Comparison of ENCODE assay signal across 19 cellular contexts in the genomic region with DNA sequence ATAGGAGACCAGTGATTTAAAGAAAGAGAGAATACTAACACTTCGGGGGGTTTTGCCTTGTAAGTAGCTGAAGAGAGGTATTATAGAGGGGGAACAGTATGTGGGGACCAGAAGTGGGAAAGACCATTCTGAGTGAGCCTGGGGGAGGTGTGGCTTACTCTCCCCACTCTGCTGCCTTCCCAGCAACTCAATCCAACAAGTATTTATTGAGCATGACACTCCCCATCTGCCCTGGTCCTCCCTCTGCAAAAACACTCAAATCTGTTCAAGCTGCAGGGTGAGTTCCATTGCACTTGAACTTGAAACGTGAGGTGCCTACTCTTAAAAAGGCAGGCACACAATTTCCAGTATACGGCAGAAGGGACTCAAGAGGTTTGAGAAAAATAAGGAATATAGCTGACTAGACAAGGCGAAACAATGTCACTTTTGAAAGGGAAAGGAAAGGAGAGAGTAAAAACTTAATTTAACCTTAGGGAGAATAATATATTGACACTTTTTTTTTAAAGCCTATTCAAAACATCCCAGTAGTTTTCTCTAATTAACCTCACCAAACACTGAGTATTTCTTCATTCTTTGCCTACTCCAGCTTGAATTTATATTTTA. TPM values are rescaled to one million over a fixed set of nuclear protein-coding genes. Genes with fewer than 3 reads are reported as not detected.
DNase-seq lines count a peak whose midpoint lies in the region; ATAC-seq and TF ChIP-seq lines count a peak whose summit lies in the region.
"Had no signal": no experiment of that assay in that cellular context is flagged by ENCODE, and none has a peak within 500 bp of the region (broad histone marks: within the 10 kb centered on the region; RNA-seq: fewer than 3 reads in every experiment).

No MANE protein-coding gene starts in this region.

- DNase-seq in NCI-H2171 treated with DMSO at 0.1 percent for 48 hours (lab: John Stamatoyannopoulos, UW) (peak; percentile 28), NCI-H2171 (lab: John Stamatoyannopoulos, UW) (no peak), H9 (no peak), GM13977 (ENCODE audit: low spot score) (no peak), GM23338 (ENCODE audit: low spot score) (no peak)
- DNase-seq in activated CD4-positive, alpha-beta memory T cell treated with anti-CD3 and anti-CD28 coated beads for 36 hours: no peak
- DNase-seq in naive thymus-derived CD4-positive, alpha-beta T cell: no peak
- DNase-seq: aorta; hippocampal formation; Kasumi-1; NCI-H146; right lobe of liver; stimulated activated CD4-positive, alpha-beta T cell treated with anti-CD3 and anti-CD28 coated beads, Interleukin-4, amount 100 ng/mL, for 4 hours; stimulated activated naive B cell treated with anti-CD40 and anti-IgM and Interleukin-4, amounts not matched to agents 10 μg/mL and 1 μg/mL and 100 μg/mL, for 72 hours had no signal

- H3K4ac ChIP-seq in H9 (ENCODE audit: low read depth, low read length): no peak overlapping the region

- H4K91ac ChIP-seq in H9 (ENCODE audit: insufficient read length, low read depth, low read length): no peak overlapping the region

- H3K4me1 Mint-ChIP-seq in H9 (peaks cover 32 to 41% of the 10 kb centered on the region in 2 experiments), GM23338 (peaks cover 40% of the 10 kb centered on the region)
- peaks cover 73% of the 10 kb centered on the region for H3K4me1 Mint-ChIP-seq in activated CD4-positive, alpha-beta memory T cell treated with anti-CD3 and anti-CD28 coated beads for 36 hours (ENCODE audit: low read depth)
- H3K4me1 Mint-ChIP-seq in naive thymus-derived CD4-positive, alpha-beta T cell: peaks cover 51 to 85% (median 78%) of the 10 kb centered on the region in 7 donors

- H3K4me2 ChIP-seq in H9 (ENCODE audit: insufficient read depth, insufficient read length, low read length) (no peak overlapping the region), GM23338 (no peak overlapping the region)

- CTCF ChIA-PET in activated CD4-positive, alpha-beta memory T cell treated with anti-CD3 and anti-CD28 coated beads for 36 hours (lab: Charles Lee): interaction anchor here (0.9 to 2.3 kb wide), 4 partner anchors 9 to 199 kb away, joined by 3 to 9 read pairs (median 6); partner anchors contain the start of gene SLC35B1
- CTCF ChIA-PET in naive thymus-derived CD4-positive, alpha-beta T cell (lab: Charles Lee): interaction anchor here (0.6 to 1.0 kb wide), 4 partner anchors 9 to 238 kb away, joined by 3 to 4 read pairs (median 4); no protein-coding TSS in a partner anchor

- no peaks in the 10 kb centered on the region for H4K20me1 ChIP-seq in H9 (ENCODE audit: control insufficient read depth, insufficient read depth, insufficient read length)
- peaks cover 69% of the 10 kb centered on the region for H4K20me1 ChIP-seq in GM23338 (replicated peaks; ENCODE audit: insufficient read depth)

- no peak overlapping the region for H3T11ph ChIP-seq in H9 (ENCODE audit: low read length)

- no peak overlapping the region for H3K56ac ChIP-seq in H9 (ENCODE audit: insufficient read length, low read depth, low read length)

- no peak overlapping the region for H3K4me3 Mint-ChIP-seq in H9
- H3K4me3 Mint-ChIP-seq in activated CD4-positive, alpha-beta memory T cell treated with anti-CD3 and anti-CD28 coated beads for 36 hours: no peak overlapping the region
- peak overlapping the region in 9 of 10 donors; percentile 16 to 69 (median 58) for H3K4me3 Mint-ChIP-seq in naive thymus-derived CD4-positive, alpha-beta T cell
- H3K4me3 Mint-ChIP-seq in GM23338: no peak overlapping the region
- H3K4me3 Mint-ChIP-seq: stimulated activated naive B cell treated with anti-CD40 and anti-IgM and Interleukin-4, amounts not matched to agents 10 μg/mL and 1 μg/mL and 100 μg/mL, for 72 hours had no signal

- in situ Hi-C loops in GM13977 (cut with MboI; ENCODE audit: low pct_unique_long_range_greater_than_20kb, low sequenced_read_pairs, unreplicated experiment): no loop called here

- peaks cover 2 to 8% (median 4%) of the 10 kb centered on the region in 3 experiments; a peak in 6 of 7 replicates for H3K36me3 Mint-ChIP-seq in H9 (ENCODE audit: insufficient read depth in 1 of 3, low read depth in 3 of 3)
- H3K36me3 Mint-ChIP-seq in activated CD4-positive, alpha-beta memory T cell treated with anti-CD3 and anti-CD28 coated beads for 36 hours: peaks cover 7% of the 10 kb centered on the region
- H3K36me3 Mint-ChIP-seq in naive thymus-derived CD4-positive, alpha-beta T cell: peaks cover 0 to 28% (median 12%) of the 10 kb centered on the region in 5 donors
- peaks cover 11% of the 10 kb centered on the region; the same call in 2 of the 3 replicates for H3K36me3 Mint-ChIP-seq in GM23338 (ENCODE audit: low read depth)

- no peak overlapping the region for H3K14ac ChIP-seq in H9 (ENCODE audit: insufficient read depth, low read length)

- WGBS in H9 (ENCODE audit: extremely low coverage, insufficient read length, low lambda C conversion rate): no CpG with 5 or more reads among the region's 4 CpGs

- H3K79me2 ChIP-seq in H9 (ENCODE audit: insufficient read depth, low read length) (peaks cover 9% of the 10 kb centered on the region; the same call in 1 of the 2 replicates), GM23338 (replicated peaks; ENCODE audit: insufficient read depth) (peaks cover 99% of the 10 kb centered on the region)

- no peak overlapping the region for H3K23ac ChIP-seq in H9 (ENCODE audit: insufficient read length, low read depth, low read length)

- H4K8ac ChIP-seq in H9 (replicated peaks; ENCODE audit: insufficient read length, low read depth, low read length): no peak overlapping the region

- peaks cover 15% of the 10 kb centered on the region for H3K79me1 ChIP-seq in H9 (ENCODE audit: insufficient read depth, low read depth, low read length, poor library complexity, severe bottlenecking)

- no peaks in the 10 kb centered on the region for H3K23me2 ChIP-seq in H9 (ENCODE audit: insufficient read length, low read depth, low read length, poor library complexity, severe bottlenecking)

- no peak overlapping the region for H2AK5ac ChIP-seq in H9 (ENCODE audit: insufficient read length, low read length)

- H3K9me2 ChIP-seq in GM23338 (ENCODE audit: insufficient read depth): no peaks in the 10 kb centered on the region

- H3K4me1 ChIP-seq in H9 (ENCODE audit: insufficient read depth, low read length) (peaks cover 2% of the 10 kb centered on the region; the same call in 1 of the 2 replicates), GM23338 (ENCODE audit: insufficient read depth) (peaks cover 19% of the 10 kb centered on the region)
- peaks cover 42 to 71% of the 10 kb centered on the region in 2 donors for H3K4me1 ChIP-seq in naive thymus-derived CD4-positive, alpha-beta T cell (ENCODE audit: control insufficient read depth in 2 of 2, insufficient read depth in 2 of 2, low read length in 2 of 2)

- H2BK5ac ChIP-seq in H9 (ENCODE audit: insufficient read length, low read length): no peak overlapping the region

- H2BK20ac ChIP-seq in H9 (ENCODE audit: low read depth, low read length, poor library complexity, severe bottlenecking): no peak overlapping the region

- no peak overlapping the region for H2BK15ac ChIP-seq in H9 (ENCODE audit: low read depth, low read length)

- H3K27me3 Mint-ChIP-seq in H9 (ENCODE audit: low read depth) (no peaks in the 10 kb centered on the region), GM23338 (ENCODE audit: insufficient read depth, low read depth, poor library complexity) (no peaks in the 10 kb centered on the region)
- no peaks in the 10 kb centered on the region for H3K27me3 Mint-ChIP-seq in activated CD4-positive, alpha-beta memory T cell treated with anti-CD3 and anti-CD28 coated beads for 36 hours
- no peaks in the 10 kb centered on the region for H3K27me3 Mint-ChIP-seq in naive thymus-derived CD4-positive, alpha-beta T cell
- H3K27me3 Mint-ChIP-seq: stimulated activated naive B cell treated with anti-CD40 and anti-IgM and Interleukin-4, amounts not matched to agents 10 μg/mL and 1 μg/mL and 100 μg/mL, for 72 hours had no signal

- intact Hi-C loops in activated CD4-positive, alpha-beta memory T cell treated with anti-CD3 and anti-CD28 coated beads for 36 hours (cut with micrococcal nuclease): no loop called here
- intact Hi-C loops in naive thymus-derived CD4-positive, alpha-beta T cell (cut with micrococcal nuclease): no loop called here

- no peak overlapping the region for H2BK12ac ChIP-seq in H9 (ENCODE audit: insufficient read length, low read depth, low read length)

- H3K18ac ChIP-seq in H9 (ENCODE audit: insufficient read length, low read depth, low read length): no peak overlapping the region

- TF ChIP-seq CTCF in H9 (conservative IDR thresholded peaks at IDR 0.05) (no peak), GM13977 (IDR thresholded peaks at IDR 0.05; ENCODE audit: extremely low read depth, insufficient read depth, missing control alignments) (no peak), GM23338 (conservative IDR thresholded peaks at IDR 0.05; ENCODE audit: low read depth in 2 of 2) (no peak)

- no peak overlapping the region for H3K27ac ChIP-seq in H9 (ENCODE audit: insufficient read length, low read depth, low read length)
- peak overlapping the region; percentile 34 for H3K27ac ChIP-seq in naive thymus-derived CD4-positive, alpha-beta T cell (ENCODE audit: low read depth, low read length)
- H3K27ac ChIP-seq in GM23338 (ENCODE audit: low read depth): no peak overlapping the region
- H3K27ac ChIP-seq: 22Rv1, right lobe of liver, SJSA1 had no signal

- H2BK120ac ChIP-seq in H9 (ENCODE audit: low read depth, low read length, poor library complexity, severe bottlenecking): no peak overlapping the region

- no peaks in the 10 kb centered on the region for H3K9me3 Mint-ChIP-seq in H9
- H3K9me3 Mint-ChIP-seq in activated CD4-positive, alpha-beta memory T cell treated with anti-CD3 and anti-CD28 coated beads for 36 hours: no peaks in the 10 kb centered on the region
- no peaks in the 10 kb centered on the region for H3K9me3 Mint-ChIP-seq in naive thymus-derived CD4-positive, alpha-beta T cell
- no peaks in the 10 kb centered on the region; the same call in 2 of the 3 replicates for H3K9me3 Mint-ChIP-seq in GM23338
- H3K9me3 Mint-ChIP-seq: stimulated activated naive B cell treated with anti-CD40 and anti-IgM and Interleukin-4, amounts not matched to agents 10 μg/mL and 1 μg/mL and 100 μg/mL, for 72 hours had no signal

- ATAC-seq in naive thymus-derived CD4-positive, alpha-beta T cell: no peak
- ATAC-seq in GM23338 (no peak), HG02973 (IDR thresholded peaks at IDR 0.05; ENCODE audit: unreplicated experiment) (no peak)
- ATAC-seq: left lobe of liver; right lobe of liver; stimulated activated naive B cell treated with anti-CD40 and anti-IgM and Interleukin-4, amounts not matched to agents 10 μg/mL and 1 μg/mL and 100 μg/mL, for 72 hours had no signal

- H3K27ac Mint-ChIP-seq in H9 (0 out of 7 replicates have a peak overlapping the region, but pooled peaks have one; percentile 2 to 65 (median 46)), GM23338 (no peak overlapping the region; the same call in 1 of the 2 replicates)
- peak overlapping the region; percentile 67 for H3K27ac Mint-ChIP-seq in activated CD4-positive, alpha-beta memory T cell treated with anti-CD3 and anti-CD28 coated beads for 36 hours
- H3K27ac Mint-ChIP-seq in naive thymus-derived CD4-positive, alpha-beta T cell: peak overlapping the region; percentile 39 to 93 (median 77)

- POLR2A ChIA-PET in activated CD4-positive, alpha-beta memory T cell treated with anti-CD3 and anti-CD28 coated beads for 36 hours (lab: Charles Lee): interaction anchor here (1.0 kb wide), 1 partner anchor 25 kb away, joined by 3 read pairs; no protein-coding TSS in a partner anchor
- POLR2A ChIA-PET in naive thymus-derived CD4-positive, alpha-beta T cell (lab: Charles Lee): interaction anchor here (0.6 to 12.2 kb wide), 9 partner anchors 6 to 47 kb away, joined by 3 to 318 read pairs (median 5); partner anchors contain the start of genes FAM117A, KAT7 and SLC35B1

- H2AFZ ChIP-seq in H9 (ENCODE audit: low read length) (no peak overlapping the region), GM23338 (no peak overlapping the region)

- no peaks in the 10 kb centered on the region for H3K27me3 ChIP-seq in H9 (ENCODE audit: insufficient read depth, low read length)
- no peaks in the 10 kb centered on the region for H3K27me3 ChIP-seq in naive thymus-derived CD4-positive, alpha-beta T cell (ENCODE audit: control insufficient read depth in 2 of 2, insufficient read depth in 2 of 2, low read length in 2 of 2)
- no peaks in the 10 kb centered on the region for H3K27me3 ChIP-seq in GM23338 (ENCODE audit: insufficient read depth)
- H3K27me3 ChIP-seq: right lobe of liver had no signal

- H4K5ac ChIP-seq in H9 (ENCODE audit: insufficient read length, low read depth, low read length): no peak overlapping the region

- H3K9me3 ChIP-seq in H9 (ENCODE audit: control insufficient read depth, low read depth, low read length): no peaks in the 10 kb centered on the region
- no peaks in the 10 kb centered on the region for H3K9me3 ChIP-seq in naive thymus-derived CD4-positive, alpha-beta T cell (ENCODE audit: control insufficient read depth in 2 of 3, low read length in 3 of 3)
- H3K9me3 ChIP-seq: HAP-1, right lobe of liver, SJSA1 had no signal

- H3F3A ChIP-seq in GM23338 (replicated peaks; ENCODE audit: low read depth): no peaks in the 10 kb centered on the region

- peaks cover 0 to 15% (median 3%) of the 10 kb centered on the region in 3 experiments for H3K36me3 ChIP-seq in naive thymus-derived CD4-positive, alpha-beta T cell (ENCODE audit: control insufficient read depth in 2 of 3, insufficient read depth in 3 of 3, low read length in 3 of 3)
- H3K36me3 ChIP-seq in GM23338 (ENCODE audit: insufficient read depth): no peaks in the 10 kb centered on the region
- H3K36me3 ChIP-seq: HAP-1, right lobe of liver, SJSA1 had no signal

- H3K4me3 ChIP-seq in naive thymus-derived CD4-positive, alpha-beta T cell (ENCODE audit: low read length): no peak overlapping the region
- H3K4me3 ChIP-seq in GM23338: no peak overlapping the region
- H3K4me3 ChIP-seq: HAP-1, right lobe of liver, SJSA1 had no signal

- H3K9ac ChIP-seq in H9 (ENCODE audit: extremely low read depth, insufficient read length, low read length): no peak overlapping the region

RNA-seq across cellular contexts. Expression of gene FAM117A, which starts 8.1 kb away (rescaled TPM):
- 21.1 and 21.3 TPM in 2 replicates for total RNA-seq in H9 (2021)
- total RNA-seq in activated CD4-positive, alpha-beta memory T cell treated with anti-CD3 and anti-CD28 coated beads for 36 hours: 10 to 100 TPM; 20.9 to 21.6 TPM
- total RNA-seq in naive thymus-derived CD4-positive, alpha-beta T cell: 10 to 100 TPM; 31.8 to 99.1 (median 58.5) TPM
- 10 to 100 TPM; 47.2 to 59.0 TPM for polyA plus RNA-seq in naive thymus-derived CD4-positive, alpha-beta T cell
- total RNA-seq in GM23338 (2014; rRNA removed; shearing (Covaris generic)): 21.4 and 46.4 TPM in 2 replicates
- 19.8 and 21.3 TPM in 2 replicates for polyA plus RNA-seq in GM23338 (2016; fragmentation: Nextera tagmentation; extraction: Ambion mirVana)

RNA-seq across cellular contexts. Expression of gene KAT7, which starts 32.7 kb away (rescaled TPM):
- total RNA-seq in H9 (2021): 84.6 and 93.1 TPM in 2 replicates
- total RNA-seq in activated CD4-positive, alpha-beta memory T cell treated with anti-CD3 and anti-CD28 coated beads for 36 hours: 10 to 100 TPM; 60.5 to 65.8 TPM
- total RNA-seq in naive thymus-derived CD4-positive, alpha-beta T cell: 100 to 1,000 TPM in 4 of 5 experiments, 10 to 100 TPM in 1; 85.6 to 195 (median 132) TPM
- 10 to 100 TPM; 39.2 to 54.8 TPM for polyA plus RNA-seq in naive thymus-derived CD4-positive, alpha-beta T cell
- total RNA-seq in GM23338 (2014; rRNA removed; shearing (Covaris generic)): 187 and 226 TPM in 2 replicates
- 30.5 and 31.0 TPM in 2 replicates for polyA plus RNA-seq in GM23338 (2016; fragmentation: Nextera tagmentation; extraction: Ambion mirVana)

RNA-seq across cellular contexts. Expression of gene SLC35B1, which starts 48.0 kb away (rescaled TPM):
- total RNA-seq in H9 (2021): 55.5 and 58.9 TPM in 2 replicates
- 10 to 100 TPM; 48.3 to 54.1 TPM for total RNA-seq in activated CD4-positive, alpha-beta memory T cell treated with anti-CD3 and anti-CD28 coated beads for 36 hours
- 10 to 100 TPM; 42.1 to 83.0 (median 49.0) TPM for total RNA-seq in naive thymus-derived CD4-positive, alpha-beta T cell
- 10 to 100 TPM; 23.4 to 28.5 TPM for polyA plus RNA-seq in naive thymus-derived CD4-positive, alpha-beta T cell
- total RNA-seq in GM23338 (2014; rRNA removed; shearing (Covaris generic)): 56.7 and 59.7 TPM in 2 replicates
- 54.8 and 58.9 TPM in 2 replicates for polyA plus RNA-seq in GM23338 (2016; fragmentation: Nextera tagmentation; extraction: Ambion mirVana)

Comparison
In these comparisons a context has a peak if more than half of its experiments do, and no peak if none do; other contexts are left out.
1. H3K4me3 Mint-ChIP-seq: peak in naive thymus-derived CD4-positive, alpha-beta T cell (9 of 10); none in H9 (0 of 2), activated CD4-positive, alpha-beta memory T cell treated with anti-CD3 and anti-CD28 coated beads for 36 hours (single experiment) and GM23338 (single experiment).